In the genomic region with DNA sequence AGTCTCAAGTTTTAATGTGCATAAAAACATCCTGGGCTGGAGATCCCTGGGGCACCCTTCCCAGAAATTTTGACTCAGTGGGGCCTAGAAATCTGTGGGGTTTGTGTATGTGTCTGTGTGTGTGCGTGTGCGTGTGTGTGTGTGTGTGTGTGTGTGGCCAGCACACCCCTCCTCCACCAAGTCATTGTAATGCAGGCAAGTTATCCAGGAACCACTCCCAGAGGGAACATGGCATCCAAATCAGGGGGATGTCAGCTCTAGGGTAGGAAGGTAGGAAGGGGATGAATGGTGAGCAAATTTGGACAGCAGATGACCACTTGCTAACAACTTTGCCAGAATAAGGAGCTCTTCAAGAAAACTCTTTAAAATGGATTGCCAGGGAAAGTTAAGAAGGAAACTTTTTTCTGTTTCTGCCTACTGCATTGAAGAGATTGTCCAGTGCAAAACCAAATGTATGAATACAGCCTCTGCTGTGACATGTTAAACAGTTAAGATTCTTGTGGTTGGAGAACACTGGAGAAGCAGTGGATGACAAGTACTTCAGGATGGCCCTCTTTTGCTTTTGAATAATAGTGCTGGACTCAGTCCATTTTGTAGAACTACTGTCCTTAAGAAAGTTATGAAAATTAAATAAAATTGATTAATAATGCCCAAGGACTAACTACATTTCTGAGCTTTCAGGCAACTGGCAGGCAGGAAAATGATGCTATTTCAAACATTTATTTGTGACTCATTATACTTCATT, we compare ENCODE assay signal across 18 cellular contexts. TPM values are rescaled to one million over a fixed set of nuclear protein-coding genes. Genes with fewer than 3 reads are reported as not detected.
DNase-seq lines count a peak whose midpoint lies in the region; ATAC-seq, FAIRE-seq and TF ChIP-seq lines count a peak whose summit lies in the region.
"Had no signal": no experiment of that assay in that cellular context is flagged by ENCODE, and none has a peak within 500 bp of the region (broad histone marks: within the 10 kb centered on the region; RNA-seq: fewer than 3 reads in every experiment).

No MANE protein-coding gene starts in this region.

- no peak for TF ChIP-seq CTCF in activated CD8-positive, alpha-beta T cell treated with anti-CD3 and anti-CD28 coated beads for 36 hours (IDR thresholded peaks at IDR 0.05)
- TF ChIP-seq CTCF in gastroesophageal sphincter (IDR thresholded peaks at IDR 0.05): no peak
- TF ChIP-seq CTCF in sigmoid colon (IDR thresholded peaks at IDR 0.05): no peak

- POLR2A ChIA-PET in activated CD8-positive, alpha-beta T cell treated with anti-CD3 and anti-CD28 coated beads for 36 hours (lab: Charles Lee): interaction anchor here (1.1 to 1.3 kb wide), 2 partner anchors 16 to 36 kb away, joined by 3 read pairs; no protein-coding TSS in a partner anchor

- peaks cover 33% of the 10 kb centered on the region for H3K36me3 Mint-ChIP-seq in activated CD8-positive, alpha-beta T cell treated with anti-CD3 and anti-CD28 coated beads for 36 hours (ENCODE audit: low read depth)
- H3K36me3 Mint-ChIP-seq: mesothelial cell of epicardium, type B pancreatic cell had no signal

- DNase-seq in A172 (ENCODE audit: low spot score) (peak; percentile 40), GM18507 (ENCODE audit: extremely low spot score, insufficient read length, low read depth) (no peak), NCI-H1417 treated with DMSO at 0.1 percent for 48 hours (lab: John Stamatoyannopoulos, UW) (no peak), sigmoid colon (no peak), NCI-H2227 treated with DMSO at 0.1 percent for 48 hours (lab: John Stamatoyannopoulos, UW) (no peak)
- DNase-seq in activated CD8-positive, alpha-beta T cell treated with anti-CD3 and anti-CD28 coated beads for 36 hours: no peak
- DNase-seq: activated CD8-positive, alpha-beta memory T cell treated with anti-CD3 and anti-CD28 coated beads, Interleukin-2, amount 50 U/mL, for 4 hours; AML-193; dorsolateral prefrontal cortex; NCI-H146; NCI-H748 treated with DMSO at 0.1 percent for 48 hours; SHP77; WERI-Rb-1 had no signal

- H3K27me3 ChIP-seq in gastroesophageal sphincter: no peaks in the 10 kb centered on the region
- H3K27me3 ChIP-seq in sigmoid colon: no peaks in the 10 kb centered on the region
- H3K27me3 ChIP-seq: dorsolateral prefrontal cortex had no signal

- no peak for ATAC-seq in activated CD8-positive, alpha-beta T cell treated with anti-CD3 and anti-CD28 coated beads for 36 hours
- ATAC-seq in gastroesophageal sphincter: no peak
- no peak for ATAC-seq in HG02970 (IDR thresholded peaks at IDR 0.05; ENCODE audit: low FRiP score, unreplicated experiment)

- peak overlapping the region; percentile 53 for H3K27ac Mint-ChIP-seq in activated CD8-positive, alpha-beta T cell treated with anti-CD3 and anti-CD28 coated beads for 36 hours
- H3K27ac Mint-ChIP-seq: mesothelial cell of epicardium, type B pancreatic cell had no signal

- H3K27me3 Mint-ChIP-seq in activated CD8-positive, alpha-beta T cell treated with anti-CD3 and anti-CD28 coated beads for 36 hours: no peaks in the 10 kb centered on the region
- H3K27me3 Mint-ChIP-seq: type B pancreatic cell had no signal

- intact Hi-C loops in activated CD8-positive, alpha-beta T cell treated with anti-CD3 and anti-CD28 coated beads for 36 hours (cut with micrococcal nuclease): no loop called here
- intact Hi-C loops in sigmoid colon (cut with DNase I): no loop called here

- peak; percentile 12 for FAIRE-seq in GM18507 (lab: Jason Lieb, UNC)
- FAIRE-seq: GM12892 had no signal

- H3K4me1 Mint-ChIP-seq in activated CD8-positive, alpha-beta T cell treated with anti-CD3 and anti-CD28 coated beads for 36 hours (ENCODE audit: low read depth): peaks cover 67% of the 10 kb centered on the region

- TF ChIP-seq EP300 in gastroesophageal sphincter (IDR thresholded peaks at IDR 0.05): no peak
- TF ChIP-seq EP300 in sigmoid colon (IDR thresholded peaks at IDR 0.05): no peak

- no peak for TF ChIP-seq POLR2A in gastroesophageal sphincter (IDR thresholded peaks at IDR 0.05)
- no peak for TF ChIP-seq POLR2A in sigmoid colon (IDR thresholded peaks at IDR 0.05)

- H3K27ac ChIP-seq in gastroesophageal sphincter (peak overlapping the region in 3 of 4 donors; percentile 2 to 30 (median 6)), sigmoid colon (peak overlapping the region in 2 of 4 donors; percentile 48 to 49)
- H3K27ac ChIP-seq: dorsolateral prefrontal cortex, WERI-Rb-1 had no signal

- no peaks in the 10 kb centered on the region for H3K9me3 Mint-ChIP-seq in activated CD8-positive, alpha-beta T cell treated with anti-CD3 and anti-CD28 coated beads for 36 hours
- H3K9me3 Mint-ChIP-seq: mesothelial cell of epicardium, type B pancreatic cell had no signal

- H3K4me1 ChIP-seq in gastroesophageal sphincter: peaks cover 0 to 18% (median 0%) of the 10 kb centered on the region in 3 donors
- H3K4me1 ChIP-seq in sigmoid colon: peaks cover 0 to 25% (median 4%) of the 10 kb centered on the region in 4 donors

- WGBS in gastroesophageal sphincter (ENCODE audit: low coverage in 1 of 2), 2 donors: no CpG with 5 or more reads among the region's 2 CpGs
- WGBS in sigmoid colon, 2 donors: 79 to 84% methylated on average over 2 of the region's 2 CpGs

- CTCF ChIA-PET in activated CD8-positive, alpha-beta T cell treated with anti-CD3 and anti-CD28 coated beads for 36 hours (lab: Charles Lee): interaction anchor here (1.2 to 1.5 kb wide), 4 partner anchors 9 to 56 kb away, joined by 3 to 6 read pairs (median 4); no protein-coding TSS in a partner anchor

- H3K9me3 ChIP-seq in gastroesophageal sphincter (no peaks in the 10 kb centered on the region), sigmoid colon (no peaks in the 10 kb centered on the region)

- no peak overlapping the region for H3K4me3 Mint-ChIP-seq in activated CD8-positive, alpha-beta T cell treated with anti-CD3 and anti-CD28 coated beads for 36 hours
- H3K4me3 Mint-ChIP-seq: mesothelial cell of epicardium, type B pancreatic cell had no signal

- H3K36me3 ChIP-seq in gastroesophageal sphincter: no peaks in the 10 kb centered on the region
- no peaks in the 10 kb centered on the region for H3K36me3 ChIP-seq in sigmoid colon
- H3K36me3 ChIP-seq: WERI-Rb-1 had no signal

- no peak overlapping the region for H3K4me3 ChIP-seq in gastroesophageal sphincter
- no peak overlapping the region for H3K4me3 ChIP-seq in sigmoid colon
- H3K4me3 ChIP-seq: dorsolateral prefrontal cortex had no signal

RNA-seq across cellular contexts. Expression of a gene that starts 12.3 kb away (rescaled TPM):
- 40.4 and 48.8 TPM in 2 replicates for total RNA-seq in A172 (2014; rRNA removed; shearing (Covaris generic))
- 10 to 100 TPM; 71.1 to 76.5 TPM for total RNA-seq in activated CD8-positive, alpha-beta T cell treated with anti-CD3 and anti-CD28 coated beads for 36 hours
- 10 to 100 TPM; 14.4 to 26.3 (median 22.3) TPM for total RNA-seq in gastroesophageal sphincter
- 10 to 100 TPM in 3 of 4 donors, 1 to 10 TPM in 1; 9.9 to 29.6 (median 13.2) TPM for total RNA-seq in sigmoid colon
- polyA plus RNA-seq in sigmoid colon: 10 to 100 TPM in 2 of 3 donors, 1 to 10 TPM in 1; 9.0 to 11.0 (median 10.6) TPM

RNA-seq across cellular contexts. Expression of a gene that starts 40.8 kb away (rescaled TPM):
- total RNA-seq in A172 (2014; rRNA removed; shearing (Covaris generic)): not detected in 2 replicates
- not detected for total RNA-seq in activated CD8-positive, alpha-beta T cell treated with anti-CD3 and anti-CD28 coated beads for 36 hours
- total RNA-seq in gastroesophageal sphincter (under 1 TPM in 1 of 4 donors, not detected in 3; 0.96 TPM), sigmoid colon (not detected)
- polyA plus RNA-seq in sigmoid colon: 10 to 100 TPM in 1 of 3 donors, 1 to 10 TPM in 2; 2.4 to 26.9 (median 9.7) TPM
